ENCODE assay signal across 19 cellular contexts in the genomic region with DNA sequence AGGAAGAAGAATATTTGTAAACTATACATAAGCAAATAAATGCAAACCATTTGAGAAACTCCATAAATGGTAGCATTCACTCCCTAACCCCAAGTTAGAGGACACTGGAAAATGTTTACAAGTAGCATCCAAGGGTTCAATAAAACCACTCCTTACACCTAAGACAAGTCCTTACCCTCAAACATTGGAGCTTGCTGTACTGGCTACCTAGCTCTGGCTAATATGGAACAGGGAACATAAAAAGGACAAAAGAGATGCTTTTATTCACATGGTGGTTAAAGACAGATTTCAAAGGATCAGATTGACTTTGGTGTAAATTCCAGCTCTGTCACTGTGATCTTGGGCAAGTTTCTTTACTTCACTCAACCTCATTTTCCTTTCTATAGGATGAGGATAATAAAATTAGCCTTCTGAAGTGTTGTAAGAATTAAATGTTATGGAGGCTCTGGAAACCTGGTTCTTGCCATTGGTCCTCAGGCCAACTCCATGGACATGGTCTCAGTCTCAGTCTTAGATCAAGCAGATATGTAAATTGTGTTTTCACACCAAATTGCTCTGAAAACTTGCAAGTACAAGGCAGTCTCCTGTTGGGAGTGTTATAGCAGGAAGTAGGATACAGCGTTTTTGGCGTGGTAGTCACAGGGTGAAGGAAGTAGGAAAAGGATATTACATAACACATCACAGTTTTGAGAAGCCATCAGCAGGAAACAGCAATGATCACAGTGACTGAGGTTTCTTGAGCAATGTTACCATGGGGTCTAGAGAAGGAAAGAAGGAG. TPM values are rescaled to one million over a fixed set of nuclear protein-coding genes. Genes with fewer than 3 reads are reported as not detected.
DNase-seq lines count a peak whose midpoint lies in the region; ATAC-seq and TF ChIP-seq lines count a peak whose summit lies in the region.
"Had no signal": no experiment of that assay in that cellular context is flagged by ENCODE, and none has a peak within 500 bp of the region (broad histone marks: within the 10 kb centered on the region; RNA-seq: fewer than 3 reads in every experiment).

No MANE protein-coding gene starts in this region.

- intact Hi-C loops in left colon (cut with DNase I, micrococcal nuclease), result no loop called here

- DNase-seq in HT1080 (ENCODE audit: low read depth) (peak; percentile 10), SIG-M5 (lab: John Stamatoyannopoulos, UW) (peak; percentile 47), fibroblast of pulmonary artery (ENCODE audit: low read depth) (peak; percentile 78), renal cortical epithelial cell (ENCODE audit: low read depth) (peak; percentile 67), left colon (no peak)
- DNase-seq: activated effector memory CD4-positive, alpha-beta T cell treated with anti-CD3 and anti-CD28 coated beads, Interleukin-2, amount 50 U/mL, for 16 hours; CD4-positive, alpha-beta memory T cell; effector CD8-positive, alpha-beta T cell; foreskin melanocyte; HFFc6; immature natural killer cell; NCI-H2171 treated with DMSO at 0.1 percent for 48 hours; SK-N-SH had no signal

- no peak for TF ChIP-seq CTCF in fibroblast of pulmonary artery (IDR thresholded peaks at IDR 0.05; ENCODE audit: low read length, missing control alignments)

- ATAC-seq in left colon, result no peak
- no peak for ATAC-seq in GM19324 (IDR thresholded peaks at IDR 0.05; ENCODE audit: low FRiP score, unreplicated experiment)
- ATAC-seq in HG03108 (IDR thresholded peaks at IDR 0.05; ENCODE audit: unreplicated experiment), result no peak

- H3K4me3 ChIP-seq in fibroblast of pulmonary artery (replicated peaks; ENCODE audit: low read depth, low read length), result no peak overlapping the region
- H3K4me3 ChIP-seq: thoracic aorta had no signal

RNA-seq across cellular contexts. Expression of gene CXCL1, which starts 3.3 kb away (rescaled TPM):
- not detected in 2 replicates for total RNA-seq in HT1080 (2014; rRNA removed; shearing (Covaris generic))
- polyA plus RNA-seq in HT1080 (2015; cell fraction: cytosol; rRNA removed), result 0.17 TPM in 1 of 2 replicates, not detected in the other
- not detected in 2 replicates for polyA plus RNA-seq in HT1080 (2015; cell fraction: nucleus; rRNA removed)
- total RNA-seq in renal cortical epithelial cell (194 and 254 TPM in 2 replicates), left colon (10 to 100 TPM in 1 of 2 donors, 1 to 10 TPM in 1; 4.3 to 22.3 TPM)
- total RNA-seq: activated CD8-positive, alpha-beta memory T cell treated with anti-CD3 and anti-CD28 coated beads for 36 hours; CD4-positive, alpha-beta memory T cell had no signal
- polyA plus RNA-seq: CD4-positive, alpha-beta memory T cell; immature natural killer cell had no signal

RNA-seq across cellular contexts. Expression of gene PF4V1, which starts 19.4 kb away (rescaled TPM):
- total RNA-seq in HT1080 (2014; rRNA removed; shearing (Covaris generic)), result not detected in 2 replicates
- not detected in 2 replicates for polyA plus RNA-seq in HT1080 (2015; cell fraction: cytosol; rRNA removed)
- polyA plus RNA-seq in HT1080 (2015; cell fraction: nucleus; rRNA removed), result not detected in 2 replicates
- total RNA-seq in renal cortical epithelial cell (10.8 and 13.5 TPM in 2 replicates), left colon (not detected)
- total RNA-seq: activated CD8-positive, alpha-beta memory T cell treated with anti-CD3 and anti-CD28 coated beads for 36 hours; CD4-positive, alpha-beta memory T cell; HFFc6; M059J; progenitor cell of endocrine pancreas; thoracic aorta had no signal
- polyA plus RNA-seq: CD4-positive, alpha-beta memory T cell; SK-N-SH had no signal

RNA-seq across cellular contexts. Expression of gene CXCL6, which starts 36.0 kb away (rescaled TPM):
- total RNA-seq in HT1080 (2014; rRNA removed; shearing (Covaris generic)), result not detected in 2 replicates
- polyA plus RNA-seq in HT1080 (2015; cell fraction: cytosol; rRNA removed), result not detected in 2 replicates
- not detected in 2 replicates for polyA plus RNA-seq in HT1080 (2015; cell fraction: nucleus; rRNA removed)
- total RNA-seq in renal cortical epithelial cell, result 139 and 159 TPM in 2 replicates
- under 1 TPM in 1 of 2 donors, not detected in 1; 0.55 TPM for total RNA-seq in left colon
- total RNA-seq: activated CD8-positive, alpha-beta memory T cell treated with anti-CD3 and anti-CD28 coated beads for 36 hours; CD4-positive, alpha-beta memory T cell; thoracic aorta had no signal
- polyA plus RNA-seq: CD4-positive, alpha-beta memory T cell; immature natural killer cell had no signal

Comparison
In these comparisons a context has a peak if more than half of its experiments do, and no peak if none do; other contexts are left out.
1. DNase-seq: peak in HT1080 (single experiment), SIG-M5 (single experiment), fibroblast of pulmonary artery (single experiment) and renal cortical epithelial cell (single experiment); none in left colon (0 of 2).
2. RNA of gene PF4V1, which starts 19.4 kb away (total RNA-seq): 10.8 to 13.5 TPM in renal cortical epithelial cell; not detected in HT1080 and not detected in left colon; every median in the first group is over 10 times any median in the second.
3. RNA of gene CXCL6, which starts 36.0 kb away (total RNA-seq): 139 to 159 TPM in renal cortical epithelial cell; 0.55 TPM in left colon and not detected in HT1080; every median in the first group is over 10 times any median in the second.